In the genomic region with DNA sequence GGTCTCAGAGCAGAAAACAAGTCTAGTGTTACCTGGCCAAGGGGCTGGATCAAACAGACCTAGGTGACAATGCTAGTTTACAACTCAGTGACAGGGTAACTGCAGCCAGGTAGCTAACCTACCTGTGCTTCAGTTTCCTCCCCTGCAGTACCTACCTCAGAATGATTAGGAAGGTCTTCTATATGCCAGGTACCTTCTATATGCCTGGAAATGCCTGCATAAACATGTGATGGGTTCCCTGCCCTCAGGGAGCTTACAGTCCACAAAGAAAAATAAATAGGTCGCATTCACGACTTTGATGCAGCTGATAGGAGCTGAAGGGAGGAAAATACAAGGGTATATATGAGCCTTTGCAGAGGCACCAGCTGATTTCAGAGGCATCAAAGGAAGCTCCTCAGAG, we compare ENCODE assay signal across 17 cellular contexts.
"Had no signal": no experiment of that assay in that cellular context is flagged by ENCODE, and none has a peak within 500 bp of the region (broad histone marks: within the 10 kb centered on the region; RNA-seq: fewer than 3 reads in every experiment).

No MANE protein-coding gene starts in this region.

- H3K27me3 ChIP-seq: colonic mucosa, gastrocnemius medialis, heart right ventricle, ovary, right atrium auricular region, stomach had no signal

- H3K27ac ChIP-seq: colonic mucosa, gastrocnemius medialis, heart right ventricle, ovary, right atrium auricular region, stomach had no signal

- DNase-seq: colonic mucosa; dermis blood vessel endothelial cell; effector CD4-positive, alpha-beta T cell; gastrocnemius medialis; heart right ventricle; hypothalamus; kidney glomerular epithelial cell; midbrain; ovary; small intestine; stimulated activated CD4-positive, alpha-beta T cell treated with anti-CD3 and anti-CD28 coated beads, Interleukin-12 subunit alpha, Interleukin-12 subunit beta, amount 100 ng/mL, for 4 hours; stimulated activated naive CD4-positive, alpha-beta T cell; stomach; substantia nigra had no signal

- H3K4me3 ChIP-seq: colonic mucosa, gastrocnemius medialis, heart right ventricle, ovary, right atrium auricular region, stomach had no signal

- H3K4me3 Mint-ChIP-seq: memory B cell, type B pancreatic cell had no signal

- H3K27me3 Mint-ChIP-seq: memory B cell had no signal

- H3K9me3 Mint-ChIP-seq: memory B cell had no signal

- H3K4me1 ChIP-seq: colonic mucosa had no signal

- ATAC-seq: gastrocnemius medialis, heart right ventricle had no signal

- H3K36me3 ChIP-seq: ovary had no signal

- H3K27ac Mint-ChIP-seq: memory B cell, type B pancreatic cell had no signal

- H3K9me3 ChIP-seq: colonic mucosa, gastrocnemius medialis, heart right ventricle, ovary, right atrium auricular region, stomach had no signal
